9 cellular contexts compared by ENCODE assay signal in genomic region chr14:77099425-77100167, GRCh38. TPM values are rescaled to one million over a fixed set of nuclear protein-coding genes. Genes with fewer than 3 reads are reported as not detected.
DNase-seq lines count a peak whose midpoint lies in the region; ATAC-seq and TF ChIP-seq lines count a peak whose summit lies in the region.
"Had no signal": no experiment of that assay in that cellular context is flagged by ENCODE, and none has a peak within 500 bp of the region (broad histone marks: within the 10 kb centered on the region; RNA-seq: fewer than 3 reads in every experiment).

No MANE protein-coding gene starts in this region.

- ATAC-seq in left colon (peak; percentile 21), GM21526 (IDR thresholded peaks at IDR 0.05; ENCODE audit: low FRiP score, unreplicated experiment) (no peak), HG02970 (IDR thresholded peaks at IDR 0.05; ENCODE audit: low FRiP score, unreplicated experiment) (no peak)

- H3K27ac ChIP-seq in DOHH2 (ENCODE audit: low read depth, low read length) (peak overlapping the region; percentile 1), angular gyrus (ENCODE audit: low read depth, low read length) (peak overlapping the region; percentile 99), temporal lobe (ENCODE audit: low read depth, low read length) (peak overlapping the region; percentile 99)

- H3K9me3 ChIP-seq in DOHH2 (ENCODE audit: control insufficient read depth, insufficient read depth, low read length): no peaks in the 10 kb centered on the region

- H3K79me2 ChIP-seq in DOHH2 (ENCODE audit: control insufficient read depth, low read length): peaks cover 82% of the 10 kb centered on the region

- TF ChIP-seq CTCF in DOHH2 (IDR thresholded peaks at IDR 0.05; ENCODE audit: low read depth, low read length, poor library complexity, severe bottlenecking): no peak

- peaks cover 59% of the 10 kb centered on the region for H3K4me1 ChIP-seq in DOHH2 (ENCODE audit: control insufficient read depth, low read length)

- peaks cover 12% of the 10 kb centered on the region for H3F3A ChIP-seq in DOHH2 (ENCODE audit: control insufficient read depth, insufficient read depth)

- no peaks in the 10 kb centered on the region for H3K27me3 ChIP-seq in DOHH2 (ENCODE audit: control insufficient read depth, low read length)

- no peaks in the 10 kb centered on the region for H4K20me1 ChIP-seq in DOHH2 (ENCODE audit: control insufficient read depth, insufficient read depth, low read depth, low read length)

- H3K4me2 ChIP-seq in DOHH2 (ENCODE audit: low read length): peak overlapping the region; percentile 98

- H3K4me3 ChIP-seq in DOHH2 (ENCODE audit: low read length): peak overlapping the region; percentile 94

- intact Hi-C loops in left colon (cut with DNase I, micrococcal nuclease): no loop called here

- H3K36me3 ChIP-seq in DOHH2 (ENCODE audit: control insufficient read depth, low read length): peaks cover 39% of the 10 kb centered on the region

- DNase-seq in MV-4-11 (lab: John Stamatoyannopoulos, UW) (peak; percentile 73), left colon (no peak), cortex of kidney (lab: John Stamatoyannopoulos, UW) (no peak)

- no peaks in the 10 kb centered on the region for H3K9me2 ChIP-seq in DOHH2 (replicated peaks; ENCODE audit: control insufficient read depth, low read length)

RNA-seq across cellular contexts. Expression of gene CIPC, which starts 1.5 kb away (rescaled TPM):
- total RNA-seq in left colon (10 to 100 TPM; 50.4 to 52.0 TPM), temporal lobe (34.9 TPM)

RNA-seq across cellular contexts. Expression of gene ZDHHC22, which starts 42.0 kb away (rescaled TPM):
- total RNA-seq in left colon (not detected), temporal lobe (9.8 TPM)
- total RNA-seq: T-helper 2 cell treated with Interferon-gamma antibody and Interleukin-4, amounts not matched to agents 100 ng/mL and 5 ng/mL, for 36 hours had no signal

Comparison
In these comparisons a context has a peak if more than half of its experiments do, and no peak if none do; other contexts are left out.
1. H3K27ac ChIP-seq: peak in every context shown above with its lines; median percentile 99 in angular gyrus; 99 in temporal lobe; 1 in DOHH2.
2. RNA of gene ZDHHC22, which starts 42.0 kb away (total RNA-seq): 9.8 TPM in temporal lobe (single experiment); not detected in left colon; every median in the first group is over 10 times any median in the second.